Comparison of ENCODE assay signal across 16 cellular contexts in genomic region chr19:5539431-5539833, GRCh38. TPM values are rescaled to one million over a fixed set of nuclear protein-coding genes. Genes with fewer than 3 reads are reported as not detected.
DNase-seq lines count a peak whose midpoint lies in the region; ATAC-seq, FAIRE-seq and TF ChIP-seq lines count a peak whose summit lies in the region.
"Had no signal": no experiment of that assay in that cellular context is flagged by ENCODE, and none has a peak within 500 bp of the region (broad histone marks: within the 10 kb centered on the region; RNA-seq: fewer than 3 reads in every experiment).

No MANE protein-coding gene starts in this region.

- no peak for ATAC-seq in HG02759 (IDR thresholded peaks at IDR 0.05; ENCODE audit: unreplicated experiment)
- no peak for ATAC-seq in naive thymus-derived CD8-positive, alpha-beta T cell
- ATAC-seq: stimulated activated naive CD8-positive, alpha-beta T cell treated with anti-CD3 and anti-CD28 coated beads, Interleukin-15, amount 100 ng/mL, for 72 hours had no signal

- H3K27ac Mint-ChIP-seq in naive thymus-derived CD8-positive, alpha-beta T cell, result no peak overlapping the region
- H3K27ac Mint-ChIP-seq: activated CD4-positive, alpha-beta memory T cell treated with anti-CD3 and anti-CD28 coated beads, Interleukin-2, amount 10 ng/mL, durations not matched to agents 7 days and 5 days; stimulated activated naive CD8-positive, alpha-beta T cell treated with anti-CD3 and anti-CD28 coated beads, Interleukin-15, amount 100 ng/mL, for 72 hours had no signal

- peaks cover 4 to 20% (median 11%) of the 10 kb centered on the region in 9 donors for H3K9me3 Mint-ChIP-seq in naive thymus-derived CD8-positive, alpha-beta T cell

- no peak overlapping the region for H3K4me3 Mint-ChIP-seq in naive thymus-derived CD8-positive, alpha-beta T cell
- H3K4me3 Mint-ChIP-seq: activated CD4-positive, alpha-beta memory T cell treated with anti-CD3 and anti-CD28 coated beads, Interleukin-2, amount 10 ng/mL, durations not matched to agents 7 days and 5 days; stimulated activated naive CD8-positive, alpha-beta T cell treated with anti-CD3 and anti-CD28 coated beads, Interleukin-15, amount 100 ng/mL, for 72 hours had no signal

- no peak for TF ChIP-seq POLR2A in erythroblast (IDR thresholded peaks at IDR 0.05; ENCODE audit: low read length)

- no peak for FAIRE-seq in frontal cortex (lab: Jason Lieb, UNC)
- FAIRE-seq: GM12891, GM19239 had no signal

- peaks cover 0 to 5% (median 2%) of the 10 kb centered on the region in 4 donors for H3K4me1 Mint-ChIP-seq in naive thymus-derived CD8-positive, alpha-beta T cell
- H3K4me1 Mint-ChIP-seq: activated CD4-positive, alpha-beta memory T cell treated with anti-CD3 and anti-CD28 coated beads, Interleukin-2, amount 10 ng/mL, durations not matched to agents 7 days and 5 days; stimulated activated naive CD8-positive, alpha-beta T cell treated with anti-CD3 and anti-CD28 coated beads, Interleukin-15, amount 100 ng/mL, for 72 hours had no signal

- POLR2A ChIA-PET in naive thymus-derived CD8-positive, alpha-beta T cell (lab: Charles Lee), result no interaction called here

- H3K27me3 Mint-ChIP-seq in naive thymus-derived CD8-positive, alpha-beta T cell, result peaks cover 13 to 46% (median 20%) of the 10 kb centered on the region in 5 donors

- DNase-seq in COLO668 (lab: John Stamatoyannopoulos, UW; ENCODE audit: unreplicated experiment), result peak; percentile 23
- peak in 2 of 3 experiments; percentile 73 to 86 for DNase-seq in NCI-H1417 (lab: John Stamatoyannopoulos, UW)
- peak; percentile 31 to 65 for DNase-seq in frontal cortex (ENCODE audit: low spot score in 2 of 2)
- DNase-seq in midbrain (lab: John Stamatoyannopoulos, UW), result peak; percentile 10
- DNase-seq in NOMO-1 treated with dmso at 0.1 percent for 144 hours (lab: John Stamatoyannopoulos, UW; ENCODE audit: unreplicated experiment), result no peak
- DNase-seq in erythroblast (lab: John Stamatoyannopoulos, UW), result no peak
- no peak for DNase-seq in naive thymus-derived CD8-positive, alpha-beta T cell
- DNase-seq: activated CD4-positive, alpha-beta memory T cell treated with anti-CD3 and anti-CD28 coated beads, Interleukin-2, amount 10 ng/mL, durations not matched to agents 7 days and 5 days; effector memory CD4-positive, alpha-beta T cell; foreskin fibroblast; sigmoid colon; stimulated activated naive CD8-positive, alpha-beta T cell treated with anti-CD3 and anti-CD28 coated beads, Interleukin-15, amount 100 ng/mL, for 72 hours; T-helper 9 cell had no signal

- peaks cover 6 to 10% (median 8%) of the 10 kb centered on the region in 3 donors for H3K36me3 Mint-ChIP-seq in naive thymus-derived CD8-positive, alpha-beta T cell

RNA-seq across cellular contexts. Expression of gene TINCR, which starts 28.3 kb away (rescaled TPM):
- 0.41 TPM for total RNA-seq in frontal cortex
- 1 to 10 TPM; 2.2 to 2.3 TPM for total RNA-seq in naive thymus-derived CD8-positive, alpha-beta T cell
- under 1 TPM in 1 of 3 donors, not detected in 2; 0.09 TPM for polyA plus RNA-seq in naive thymus-derived CD8-positive, alpha-beta T cell

Comparison
In these comparisons a context has a peak if more than half of its experiments do, and no peak if none do; other contexts are left out.
1. DNase-seq: peak in COLO668 (single experiment), NCI-H1417 (2 of 3), frontal cortex (2 of 2) and midbrain (single experiment); none in NOMO-1 treated with dmso at 0.1 percent for 144 hours (single experiment), erythroblast (0 of 2) and naive thymus-derived CD8-positive, alpha-beta T cell (0 of 10).